Comparison of ENCODE assay signal across 8 cellular contexts in the genomic region with DNA sequence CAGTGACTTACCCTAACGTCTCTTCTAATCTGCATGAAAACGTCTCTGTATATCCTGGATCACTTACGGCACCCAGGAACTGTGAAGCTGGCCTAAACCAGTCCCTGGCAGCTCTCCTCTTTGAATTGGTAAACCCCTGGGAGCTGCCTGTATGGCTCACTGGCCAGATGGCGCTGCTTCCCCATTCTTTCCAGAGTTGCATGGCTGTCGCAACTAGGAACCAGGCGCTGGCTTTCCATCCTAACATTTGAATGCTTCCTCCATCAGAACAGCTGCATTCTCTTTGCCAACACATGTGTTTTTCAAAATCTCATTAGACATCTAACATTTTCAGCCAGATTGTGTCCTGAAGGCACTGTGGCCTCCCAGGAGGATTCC. TPM values are rescaled to one million over a fixed set of nuclear protein-coding genes. Genes with fewer than 3 reads are reported as not detected.
A peak's percentile ranks its signal among the peaks of the same experiment; 100 is the strongest.
DNase-seq lines count a peak whose midpoint lies in the region; ATAC-seq and TF ChIP-seq lines count a peak whose summit lies in the region.

No MANE protein-coding gene starts in this region.

- ATAC-seq in stimulated activated naive CD8-positive, alpha-beta T cell treated with anti-CD3 and anti-CD28 coated beads, Interleukin-15, amount 100 ng/mL, for 72 hours, result no peak

- H3K4me3 Mint-ChIP-seq in stimulated activated naive CD8-positive, alpha-beta T cell treated with anti-CD3 and anti-CD28 coated beads, Interleukin-15, Interleukin-2, amounts not matched to agents 100 ng/mL and 50 ng/mL, for 24 hours, result no peak overlapping the region
- H3K4me3 Mint-ChIP-seq in stimulated activated naive CD8-positive, alpha-beta T cell treated with anti-CD3 and anti-CD28 coated beads, Interleukin-15, amount 100 ng/mL, for 72 hours, result no peak overlapping the region
- no peak overlapping the region for H3K4me3 Mint-ChIP-seq in mesothelial cell of epicardium

- H3K4me3 ChIP-seq in Peyer's patch, result no peak overlapping the region

- H3K4me1 Mint-ChIP-seq in stimulated activated naive CD8-positive, alpha-beta T cell treated with anti-CD3 and anti-CD28 coated beads, Interleukin-15, Interleukin-2, amounts not matched to agents 100 ng/mL and 50 ng/mL, for 24 hours (ENCODE audit: low read depth), result peaks cover 11% of the 10 kb centered on the region
- no peaks in the 10 kb centered on the region for H3K4me1 Mint-ChIP-seq in stimulated activated naive CD8-positive, alpha-beta T cell treated with anti-CD3 and anti-CD28 coated beads, Interleukin-15, amount 100 ng/mL, for 72 hours
- H3K4me1 Mint-ChIP-seq in mesothelial cell of epicardium, result peaks cover 2% of the 10 kb centered on the region

- peak in 4 of 6 experiments; percentile 6 to 62 (median 56) for TF ChIP-seq CTCF in Peyer's patch (IDR thresholded peaks at IDR 0.05)
- no peak for TF ChIP-seq CTCF in mesothelial cell of epicardium (IDR thresholded peaks at IDR 0.05; ENCODE audit: unreplicated experiment)

- no peak for TF ChIP-seq POLR2A in Peyer's patch (IDR thresholded peaks at IDR 0.05)

- no peaks in the 10 kb centered on the region for H3K4me1 ChIP-seq in Peyer's patch

- peaks cover 8% of the 10 kb centered on the region for H3K27me3 Mint-ChIP-seq in stimulated activated naive CD8-positive, alpha-beta T cell treated with anti-CD3 and anti-CD28 coated beads, Interleukin-15, Interleukin-2, amounts not matched to agents 100 ng/mL and 50 ng/mL, for 24 hours
- H3K27me3 Mint-ChIP-seq in stimulated activated naive CD8-positive, alpha-beta T cell treated with anti-CD3 and anti-CD28 coated beads, Interleukin-15, amount 100 ng/mL, for 72 hours, result peaks cover 7% of the 10 kb centered on the region
- peaks cover 10% of the 10 kb centered on the region for H3K27me3 Mint-ChIP-seq in mesothelial cell of epicardium (ENCODE audit: low read depth)

- no peak overlapping the region for H3K27ac ChIP-seq in Peyer's patch

- no peak for DNase-seq in stimulated activated naive CD8-positive, alpha-beta T cell treated with anti-CD3 and anti-CD28 coated beads, Interleukin-15, amount 100 ng/mL, for 72 hours
- DNase-seq in HT1080 (ENCODE audit: low read depth), result peak; percentile 17
- DNase-seq in Peyer's patch, result peak in 2 of 3 donors; percentile 71 to 73
- peak; percentile 17 to 34 for DNase-seq in hippocampal formation (lab: John Stamatoyannopoulos, UW)
- DNase-seq in activated effector memory CD4-positive, alpha-beta T cell treated with anti-CD3 and anti-CD28 coated beads, Interleukin-2, amount 50 U/mL, for 16 hours, result no peak
- no peak for DNase-seq in cortex of kidney (lab: John Stamatoyannopoulos, UW)
- no peak for DNase-seq in mesothelial cell of epicardium (ENCODE audit: low spot score in 2 of 2, unreplicated experiment in 2 of 2)

- H3K27ac Mint-ChIP-seq in stimulated activated naive CD8-positive, alpha-beta T cell treated with anti-CD3 and anti-CD28 coated beads, Interleukin-15, Interleukin-2, amounts not matched to agents 100 ng/mL and 50 ng/mL, for 24 hours, result peak overlapping the region; percentile 31
- no peak overlapping the region for H3K27ac Mint-ChIP-seq in stimulated activated naive CD8-positive, alpha-beta T cell treated with anti-CD3 and anti-CD28 coated beads, Interleukin-15, amount 100 ng/mL, for 72 hours
- no peak overlapping the region for H3K27ac Mint-ChIP-seq in mesothelial cell of epicardium

- H3K36me3 ChIP-seq in Peyer's patch, result no peaks in the 10 kb centered on the region

- no peaks in the 10 kb centered on the region for H3K9me3 Mint-ChIP-seq in stimulated activated naive CD8-positive, alpha-beta T cell treated with anti-CD3 and anti-CD28 coated beads, Interleukin-15, Interleukin-2, amounts not matched to agents 100 ng/mL and 50 ng/mL, for 24 hours
- H3K9me3 Mint-ChIP-seq in stimulated activated naive CD8-positive, alpha-beta T cell treated with anti-CD3 and anti-CD28 coated beads, Interleukin-15, amount 100 ng/mL, for 72 hours, result no peaks in the 10 kb centered on the region
- H3K9me3 Mint-ChIP-seq in mesothelial cell of epicardium, result no peaks in the 10 kb centered on the region

- H3K27me3 ChIP-seq in Peyer's patch, result no peaks in the 10 kb centered on the region

- H3K9me3 ChIP-seq in Peyer's patch, result no peaks in the 10 kb centered on the region

- H3K36me3 Mint-ChIP-seq in stimulated activated naive CD8-positive, alpha-beta T cell treated with anti-CD3 and anti-CD28 coated beads, Interleukin-15, Interleukin-2, amounts not matched to agents 100 ng/mL and 50 ng/mL, for 24 hours (ENCODE audit: low read depth), result no peaks in the 10 kb centered on the region
- H3K36me3 Mint-ChIP-seq in mesothelial cell of epicardium, result no peaks in the 10 kb centered on the region

RNA-seq across cellular contexts. Expression of gene PCA3, which starts 8.0 kb away (rescaled TPM):
- total RNA-seq in HT1080 (2014; rRNA removed; shearing (Covaris generic)), result not detected in 2 replicates
- polyA plus RNA-seq in HT1080 (2015; cell fraction: cytosol; rRNA removed), result not detected in 2 replicates
- 0.18 TPM in 1 of 2 replicates, not detected in the other for polyA plus RNA-seq in HT1080 (2015; cell fraction: nucleus; rRNA removed)
- under 1 TPM in 1 of 4 donors, not detected in 3; 0.40 TPM for total RNA-seq in Peyer's patch
- not detected in 3 replicates for total RNA-seq in mesothelial cell of epicardium

Comparison
In these comparisons a context has a peak if more than half of its experiments do, and no peak if none do; other contexts are left out.
1. DNase-seq: peak in HT1080 (single experiment), Peyer's patch (2 of 3) and hippocampal formation (2 of 2); none in stimulated activated naive CD8-positive, alpha-beta T cell treated with anti-CD3 and anti-CD28 coated beads, Interleukin-15, amount 100 ng/mL, for 72 hours (0 of 2), activated effector memory CD4-positive, alpha-beta T cell treated with anti-CD3 and anti-CD28 coated beads, Interleukin-2, amount 50 U/mL, for 16 hours (single experiment), cortex of kidney (single experiment) and mesothelial cell of epicardium (0 of 2).